8 cellular contexts compared by ENCODE assay signal in genomic region chr18:22983175-22983574, GRCh38. TPM values are rescaled to one million over a fixed set of nuclear protein-coding genes. Genes with fewer than 3 reads are reported as not detected.
DNase-seq lines count a peak whose midpoint lies in the region; ATAC-seq, FAIRE-seq and TF ChIP-seq lines count a peak whose summit lies in the region.

No MANE protein-coding gene starts in this region.

- H3K4me3 ChIP-seq in fibroblast of mammary gland (ENCODE audit: control insufficient read depth, low read depth, low read length) (no peak overlapping the region), smooth muscle cell (no peak overlapping the region)

- peak; percentile 66 for DNase-seq in ACHN
- DNase-seq in RCC 7860 (ENCODE audit: low spot score): peak; percentile 36
- peak; percentile 71 for DNase-seq in fibroblast of mammary gland (ENCODE audit: low read depth)
- no peak for DNase-seq in smooth muscle cell (lab: John Stamatoyannopoulos, UW; ENCODE audit: unreplicated experiment)
- no peak for DNase-seq in activated CD4-positive, alpha-beta T cell treated with anti-CD3 and anti-CD28 coated beads for 48 hours
- no peak for DNase-seq in SHP77 treated with DMSO at 0.1 percent for 48 hours (lab: John Stamatoyannopoulos, UW)

- TF ChIP-seq CTCF in GM12874 (IDR thresholded peaks at IDR 0.05; ENCODE audit: insufficient read depth, low read depth, low read length) (0 out of 2 replicates have a peak, but pooled peaks have one; percentile 16), fibroblast of mammary gland (conservative IDR thresholded peaks at IDR 0.05; ENCODE audit: control insufficient read depth, insufficient read depth, low read depth, low read length) (peak; percentile 50), smooth muscle cell (IDR thresholded peaks at IDR 0.05; ENCODE audit: borderline replicate concordance, insufficient read depth, poor library complexity, severe bottlenecking) (peak; percentile 53)

- no peaks in the 10 kb centered on the region for H3K9me3 ChIP-seq in smooth muscle cell (replicated peaks; ENCODE audit: low read depth)

- H3K27ac ChIP-seq in smooth muscle cell (ENCODE audit: low read depth): no peak overlapping the region

- no peaks in the 10 kb centered on the region for H3K27me3 ChIP-seq in smooth muscle cell (ENCODE audit: low read depth)

- H3K4me2 ChIP-seq in smooth muscle cell: no peak overlapping the region

- no peaks in the 10 kb centered on the region for H3K79me2 ChIP-seq in smooth muscle cell (ENCODE audit: low read depth)

- in situ Hi-C loops in ACHN (cut with HindIII; ENCODE audit: low pct_ligation_motif_present, low pct_unique_long_range_greater_than_20kb, low sequenced_read_pairs): no loop called here

- FAIRE-seq in RCC 7860 (lab: Jason Lieb, UNC): peak; percentile 84

- H4K20me1 ChIP-seq in smooth muscle cell (ENCODE audit: low read depth): no peaks in the 10 kb centered on the region

- no peaks in the 10 kb centered on the region for H3K36me3 ChIP-seq in smooth muscle cell (ENCODE audit: low read depth)

- 61% methylated on average over 3 of the region's 3 CpGs for WGBS in smooth muscle cell (ENCODE audit: low lambda C conversion rate)

- no peak overlapping the region for H2AFZ ChIP-seq in smooth muscle cell (ENCODE audit: low read depth)

- no peaks in the 10 kb centered on the region for H3F3A ChIP-seq in smooth muscle cell (ENCODE audit: low read depth)

- no peak overlapping the region for H3K9ac ChIP-seq in smooth muscle cell (ENCODE audit: low read depth)

- no peak for ATAC-seq in HG03571 (IDR thresholded peaks at IDR 0.05; ENCODE audit: unreplicated experiment)

- H3K4me1 ChIP-seq in smooth muscle cell (ENCODE audit: low read depth): no peaks in the 10 kb centered on the region

RNA-seq across cellular contexts. Expression of gene RBBP8, which starts 50.0 kb away (rescaled TPM):
- 29.5 and 39.3 TPM in 2 replicates for total RNA-seq in smooth muscle cell
- 11.7 and 14.4 TPM in 2 replicates for polyA plus RNA-seq in smooth muscle cell

Comparison
In these comparisons a context has a peak if more than half of its experiments do, and no peak if none do; other contexts are left out.
1. DNase-seq: peak in ACHN (single experiment), RCC 7860 (single experiment) and fibroblast of mammary gland (single experiment); none in smooth muscle cell (single experiment), activated CD4-positive, alpha-beta T cell treated with anti-CD3 and anti-CD28 coated beads for 48 hours (single experiment) and SHP77 treated with DMSO at 0.1 percent for 48 hours (single experiment).
2. Peak in every context shown above with its lines, with median percentiles within 50 percentile points of each other: CTCF ChIP-seq.